In the genomic region with DNA sequence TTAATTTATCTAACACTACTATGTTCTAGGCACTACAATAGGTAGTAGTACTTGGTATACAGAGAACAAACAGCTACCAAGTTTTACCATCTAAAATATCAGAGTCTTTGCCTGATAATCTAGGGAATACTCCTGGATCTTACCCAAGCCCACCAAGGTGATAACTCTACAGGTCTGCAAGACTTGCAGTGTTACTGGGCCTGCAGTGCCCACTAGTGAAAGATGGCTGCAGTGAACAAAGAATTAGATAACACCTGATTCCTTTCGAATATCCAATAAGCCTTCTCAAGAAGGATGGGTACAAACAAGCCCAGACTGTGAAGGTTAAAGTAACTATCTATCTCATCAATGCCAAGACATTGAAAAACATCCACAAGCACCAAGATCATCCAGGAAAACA, we compare ENCODE assay signal across 23 cellular contexts.
"Had no signal": no experiment of that assay in that cellular context is flagged by ENCODE, and none has a peak within 500 bp of the region (broad histone marks: within the 10 kb centered on the region; RNA-seq: fewer than 3 reads in every experiment).

No MANE protein-coding gene starts in this region.

- H3K27me3 ChIP-seq: dorsolateral prefrontal cortex, esophagus squamous epithelium, hepatocyte, neutrophil, right lobe of liver, tibial artery, upper lobe of left lung, uterus had no signal

- H3K4me2 ChIP-seq: hepatocyte had no signal

- ATAC-seq: naive thymus-derived CD4-positive, alpha-beta T cell; psoas muscle; right lobe of liver; stimulated activated memory B cell treated with anti-CD40 and anti-IgM and Interleukin-4, amounts not matched to agents 10 μg/mL and 1 μg/mL and 100 μg/mL, for 72 hours had no signal

- H3K79me2 ChIP-seq: hepatocyte had no signal

- H3K4me1 Mint-ChIP-seq: naive thymus-derived CD4-positive, alpha-beta T cell; nephron progenitor cell; stimulated activated memory B cell treated with anti-CD40 and anti-IgM and Interleukin-4, amounts not matched to agents 10 μg/mL and 1 μg/mL and 100 μg/mL, for 72 hours had no signal

- H2AFZ ChIP-seq: hepatocyte had no signal

- H3K4me3 Mint-ChIP-seq: naive thymus-derived CD4-positive, alpha-beta T cell; nephron progenitor cell; stimulated activated memory B cell treated with anti-CD40 and anti-IgM and Interleukin-4, amounts not matched to agents 10 μg/mL and 1 μg/mL and 100 μg/mL, for 72 hours; stimulated activated naive CD8-positive, alpha-beta T cell treated with anti-CD3 and anti-CD28 coated beads, Interleukin-15, Interleukin-2, amounts not matched to agents 100 ng/mL and 50 ng/mL, for 24 hours had no signal

- H3K36me3 ChIP-seq: esophagus squamous epithelium, neutrophil, right lobe of liver, tibial artery, upper lobe of left lung, uterus had no signal

- H3K27ac ChIP-seq: dorsolateral prefrontal cortex, epithelial cell of prostate, esophagus squamous epithelium, hepatocyte, neutrophil, psoas muscle, right lobe of liver, tibial artery, upper lobe of left lung, uterus had no signal

- H3K9me3 ChIP-seq: esophagus squamous epithelium, neutrophil, psoas muscle, right lobe of liver, upper lobe of left lung, uterus had no signal

- H3K27ac Mint-ChIP-seq: naive thymus-derived CD4-positive, alpha-beta T cell; nephron progenitor cell; stimulated activated memory B cell treated with anti-CD40 and anti-IgM and Interleukin-4, amounts not matched to agents 10 μg/mL and 1 μg/mL and 100 μg/mL, for 72 hours; stimulated activated naive CD8-positive, alpha-beta T cell treated with anti-CD3 and anti-CD28 coated beads, Interleukin-15, Interleukin-2, amounts not matched to agents 100 ng/mL and 50 ng/mL, for 24 hours had no signal

- H3K4me1 ChIP-seq: esophagus squamous epithelium, psoas muscle, right lobe of liver, upper lobe of left lung, uterus had no signal

- DNase-seq: cortex of kidney; dorsolateral prefrontal cortex; effector memory CD4-positive, alpha-beta T cell; esophagus squamous epithelium; foreskin melanocyte; head of caudate nucleus; kidney glomerular epithelial cell; naive thymus-derived CD4-positive, alpha-beta T cell; nephron progenitor cell; psoas muscle; retina; right lobe of liver; stimulated activated CD4-positive, alpha-beta T cell treated with anti-CD3 and anti-CD28 coated beads, Interleukin-15, amount 100 ng/mL, for 24 hours; stimulated activated CD4-positive, alpha-beta T cell treated with anti-CD3 and anti-CD28 coated beads, Interleukin-1b, Interleukin-23, amount 100 ng/mL, for 48 hours; stimulated activated CD4-positive, alpha-beta T cell treated with anti-CD3 and anti-CD28 coated beads, Interleukin-4, amount 100 ng/mL, for 24 hours; tibial artery; upper lobe of left lung; uterus had no signal

- H3K36me3 Mint-ChIP-seq: naive thymus-derived CD4-positive, alpha-beta T cell; stimulated activated memory B cell treated with anti-CD40 and anti-IgM and Interleukin-4, amounts not matched to agents 10 μg/mL and 1 μg/mL and 100 μg/mL, for 72 hours had no signal

- H3K27me3 Mint-ChIP-seq: naive thymus-derived CD4-positive, alpha-beta T cell; stimulated activated memory B cell treated with anti-CD40 and anti-IgM and Interleukin-4, amounts not matched to agents 10 μg/mL and 1 μg/mL and 100 μg/mL, for 72 hours; stimulated activated naive CD8-positive, alpha-beta T cell treated with anti-CD3 and anti-CD28 coated beads, Interleukin-15, Interleukin-2, amounts not matched to agents 100 ng/mL and 50 ng/mL, for 24 hours had no signal

- H3K4me3 ChIP-seq: dorsolateral prefrontal cortex, esophagus squamous epithelium, hepatocyte, psoas muscle, right lobe of liver, tibial artery, upper lobe of left lung, uterus had no signal
